In the genomic region with DNA sequence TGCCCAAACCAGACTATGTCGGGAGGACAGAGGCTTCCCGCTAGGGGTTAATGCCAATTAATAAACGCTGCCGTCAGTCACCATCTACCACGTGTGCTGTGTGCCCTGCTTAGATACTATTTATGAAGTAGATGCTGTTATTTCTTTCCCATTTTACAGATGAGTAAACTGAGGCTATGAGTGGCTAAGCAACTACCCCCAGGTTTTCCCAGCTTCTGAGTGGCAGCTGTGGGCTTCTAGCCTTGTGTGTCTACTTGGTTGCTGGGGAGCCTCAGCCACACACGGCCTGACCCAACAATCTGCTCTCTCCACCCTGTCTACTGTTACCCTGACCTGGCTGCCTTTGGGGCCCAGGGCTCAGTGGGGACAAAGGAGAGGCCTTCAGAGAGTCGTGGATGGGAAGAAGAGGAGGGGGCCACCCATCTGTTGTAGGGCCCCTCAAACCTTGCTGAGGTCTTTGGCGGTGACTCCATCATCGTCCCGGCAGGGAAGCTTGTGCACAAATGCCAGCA, we compare ENCODE assay signal across 1 cellular context.
A peak's percentile ranks its signal among the peaks of the same experiment; 100 is the strongest.
TF ChIP-seq lines count a peak whose summit lies in the region.

No MANE protein-coding gene starts in this region.

TF ChIP-seq in HepG2, 621 proteins besides CTCF, POLR2A, EP300 and RAD21:
- no peak for TF ChIP-seq GTF3A (CRISPR knock-in tag; conservative IDR thresholded peaks at IDR 0.05)
- TF ChIP-seq ZNF629 (CRISPR knock-in tag; conservative IDR thresholded peaks at IDR 0.05), result peak; percentile 86
